Comparison of ENCODE assay signal across 1 cellular context in genomic region chr6:11397622-11398450, GRCh38.
TF ChIP-seq lines count a peak whose summit lies in the region.

No MANE protein-coding gene starts in this region.

TF ChIP-seq in HepG2, 621 proteins besides CTCF, POLR2A, EP300 and RAD21 (continued from another document and continues in another):
- no peak for TF ChIP-seq ZNF280D (CRISPR knock-in tag; IDR thresholded peaks at IDR 0.05)
- TF ChIP-seq ZNF124 (CRISPR knock-in tag; IDR thresholded peaks at IDR 0.05) = no peak
- TF ChIP-seq KDM2A (CRISPR knock-in tag; IDR thresholded peaks at IDR 0.05; ENCODE audit: borderline replicate concordance, low read depth) = no peak
- no peak for TF ChIP-seq MED1 (CRISPR knock-in tag; IDR thresholded peaks at IDR 0.05)
- no peak for TF ChIP-seq POLR2AphosphoS2 (IDR thresholded peaks at IDR 0.05; ENCODE audit: low read depth, low read length)
- TF ChIP-seq ZNF24 (IDR thresholded peaks at IDR 0.05) = no peak
- no peak for TF ChIP-seq ZBTB4 (CRISPR knock-in tag; IDR thresholded peaks at IDR 0.05; ENCODE audit: borderline replicate concordance)
- no peak for TF ChIP-seq SP4 (CRISPR knock-in tag; IDR thresholded peaks at IDR 0.05)
- TF ChIP-seq PLSCR1 (CRISPR knock-in tag; IDR thresholded peaks at IDR 0.05; ENCODE audit: borderline replicate concordance) = no peak
- no peak for TF ChIP-seq PHF20 (CRISPR knock-in tag; IDR thresholded peaks at IDR 0.05)
- no peak for TF ChIP-seq UBTF (CRISPR knock-in tag; IDR thresholded peaks at IDR 0.05)
- no peak for TF ChIP-seq ATF2 (CRISPR knock-in tag; IDR thresholded peaks at IDR 0.05)
- no peak for TF ChIP-seq E2F5 (CRISPR knock-in tag; conservative IDR thresholded peaks at IDR 0.05)
- peak; percentile 60; the same call in 1 of the 2 replicates for TF ChIP-seq KAT7 (CRISPR knock-in tag; IDR thresholded peaks at IDR 0.05; ENCODE audit: borderline replicate concordance)
- TF ChIP-seq ZNF878 (CRISPR knock-in tag; IDR thresholded peaks at IDR 0.05) = no peak
- no peak for TF ChIP-seq RFX1 (IDR thresholded peaks at IDR 0.05)
- no peak for TF ChIP-seq ZNF260 (CRISPR knock-in tag; IDR thresholded peaks at IDR 0.05; ENCODE audit: borderline replicate concordance, low read depth)
- TF ChIP-seq JUNB (CRISPR knock-in tag; IDR thresholded peaks at IDR 0.05; ENCODE audit: borderline replicate concordance) = no peak
- TF ChIP-seq HINFP (CRISPR knock-in tag; IDR thresholded peaks at IDR 0.05; ENCODE audit: low read depth) = no peak
- no peak for TF ChIP-seq TMF1 (CRISPR knock-in tag; IDR thresholded peaks at IDR 0.05; ENCODE audit: low read depth)
- TF ChIP-seq CHCHD3 (CRISPR knock-in tag; IDR thresholded peaks at IDR 0.05) = no peak
- 0 out of 2 replicates have a peak, but pooled peaks have one; percentile 11 for TF ChIP-seq ZSCAN30 (CRISPR knock-in tag; IDR thresholded peaks at IDR 0.05)
- no peak for TF ChIP-seq HES4 (CRISPR knock-in tag; IDR thresholded peaks at IDR 0.05; ENCODE audit: borderline replicate concordance)
- TF ChIP-seq RNF219 (CRISPR knock-in tag; IDR thresholded peaks at IDR 0.05) = no peak
- 0 out of 2 replicates have a peak, but pooled peaks have one; percentile 51 for TF ChIP-seq DNMT1 (CRISPR knock-in tag; IDR thresholded peaks at IDR 0.05)
- TF ChIP-seq ZNF142 (CRISPR knock-in tag; IDR thresholded peaks at IDR 0.05) = no peak
- no peak for TF ChIP-seq GPN1 (CRISPR knock-in tag; IDR thresholded peaks at IDR 0.05; ENCODE audit: borderline replicate concordance)
- no peak for TF ChIP-seq PRPF4 (IDR thresholded peaks at IDR 0.05; ENCODE audit: low read depth, low read length, poor library complexity, severe bottlenecking)
- no peak for TF ChIP-seq ZNF563 (CRISPR knock-in tag; IDR thresholded peaks at IDR 0.05)
- TF ChIP-seq CREBL2 (CRISPR knock-in tag; IDR thresholded peaks at IDR 0.05; ENCODE audit: borderline replicate concordance) = 0 out of 2 replicates have a peak, but pooled peaks have one; percentile 41
- 0 out of 2 replicates have a peak, but pooled peaks have one; percentile 10 for TF ChIP-seq ZBTB38 (CRISPR knock-in tag; IDR thresholded peaks at IDR 0.05)
- TF ChIP-seq NKX3-1 (CRISPR knock-in tag; IDR thresholded peaks at IDR 0.05) = no peak
- no peak for TF ChIP-seq ZZZ3 (CRISPR knock-in tag; IDR thresholded peaks at IDR 0.05; ENCODE audit: borderline replicate concordance)
- TF ChIP-seq HIVEP1 (CRISPR knock-in tag; IDR thresholded peaks at IDR 0.05) = no peak
